Comparison of ENCODE assay signal across 2 cellular contexts in genomic region chr20:10652185-10652584, GRCh38.
TF ChIP-seq lines count a peak whose summit lies in the region.

No MANE protein-coding gene starts in this region.

TF ChIP-seq in IMR-90, 13 proteins besides CTCF, POLR2A, EP300 and RAD21:
- no peak for TF ChIP-seq FOS (IDR thresholded peaks at IDR 0.05; ENCODE audit: low read depth, low read length)
- TF ChIP-seq CEBPB (IDR thresholded peaks at IDR 0.05; ENCODE audit: low read depth, low read length) = no peak
- TF ChIP-seq SMC3 (IDR thresholded peaks at IDR 0.05; ENCODE audit: low read depth, low read length) = no peak
- TF ChIP-seq MAFK (IDR thresholded peaks at IDR 0.05; ENCODE audit: low read depth, low read length) = no peak
- TF ChIP-seq RCOR1 (IDR thresholded peaks at IDR 0.05; ENCODE audit: insufficient replicate concordance, low read length) = no peak
- TF ChIP-seq USF2 (IDR thresholded peaks at IDR 0.05; ENCODE audit: low read depth, low read length) = no peak
- TF ChIP-seq MXI1 (IDR thresholded peaks at IDR 0.05; ENCODE audit: borderline replicate concordance, low read depth, low read length) = no peak
- TF ChIP-seq MAZ (IDR thresholded peaks at IDR 0.05; ENCODE audit: borderline replicate concordance, low read depth, low read length) = no peak
- no peak for TF ChIP-seq ELK1 (IDR thresholded peaks at IDR 0.05; ENCODE audit: borderline replicate concordance, low read depth, low read length)
- no peak for TF ChIP-seq BHLHE40 (IDR thresholded peaks at IDR 0.05; ENCODE audit: low read depth, low read length)
- TF ChIP-seq RFX5 (IDR thresholded peaks at IDR 0.05; ENCODE audit: low read depth, low read length) = no peak
- TF ChIP-seq NFE2L2 (IDR thresholded peaks at IDR 0.05; ENCODE audit: low read depth, low read length) = no peak

TF ChIP-seq in H1, 55 proteins besides CTCF, POLR2A, EP300 and RAD21:
- no peak for TF ChIP-seq EGR1 (IDR thresholded peaks at IDR 0.05; ENCODE audit: borderline replicate concordance, low read depth, low read length)
- no peak for TF ChIP-seq SP2 (IDR thresholded peaks at IDR 0.05; ENCODE audit: low read length)
- no peak for TF ChIP-seq SAP30 (IDR thresholded peaks at IDR 0.05; ENCODE audit: insufficient read depth, insufficient replicate concordance, low read length)
- TF ChIP-seq RNF2 (IDR thresholded peaks at IDR 0.05; ENCODE audit: borderline replicate concordance, low read depth, low read length, missing control alignments, poor library complexity, severe bottlenecking) = no peak
- no peak for TF ChIP-seq E2F6 (IDR thresholded peaks at IDR 0.05)
- no peak for TF ChIP-seq JUN (IDR thresholded peaks at IDR 0.05; ENCODE audit: low read depth, low read length)
- TF ChIP-seq GTF2F1 (IDR thresholded peaks at IDR 0.05; ENCODE audit: borderline replicate concordance, low read depth, low read length) = no peak
- TF ChIP-seq CBX5 (IDR thresholded peaks at IDR 0.05; ENCODE audit: low read depth, low read length) = no peak
- TF ChIP-seq RXRA (IDR thresholded peaks at IDR 0.05; ENCODE audit: insufficient read depth, low read depth, low read length) = no peak
- no peak for TF ChIP-seq CHD1 (IDR thresholded peaks at IDR 0.05; ENCODE audit: low read depth, low read length)
- no peak for TF ChIP-seq SIN3A (conservative IDR thresholded peaks at IDR 0.05 in 1 of 2, IDR thresholded peaks at IDR 0.05 in 1 of 2; ENCODE audit: low read depth in 1 of 2, low read length in 2 of 2)
- no peak for TF ChIP-seq GABPA (IDR thresholded peaks at IDR 0.05; ENCODE audit: borderline replicate concordance, insufficient read depth, low read length)
- TF ChIP-seq BCL11A (IDR thresholded peaks at IDR 0.05; ENCODE audit: low read depth in 2 of 2, low read length in 2 of 2) = no peak
- no peak for TF ChIP-seq HDAC6 (IDR thresholded peaks at IDR 0.05; ENCODE audit: low read depth, low read length)
- TF ChIP-seq SRF (IDR thresholded peaks at IDR 0.05; ENCODE audit: low read depth, low read length) = no peak
- no peak for TF ChIP-seq EZH2 (IDR thresholded peaks at IDR 0.05; ENCODE audit: low read depth, low read length, severe bottlenecking)
- TF ChIP-seq FOSL1 (IDR thresholded peaks at IDR 0.05; ENCODE audit: insufficient read depth, low read depth, low read length) = no peak
- no peak for TF ChIP-seq RBBP5 (IDR thresholded peaks at IDR 0.05; ENCODE audit: borderline replicate concordance, low read depth, low read length)
- TF ChIP-seq BRCA1 (IDR thresholded peaks at IDR 0.05; ENCODE audit: low read depth, low read length) = no peak
TF ChIP-seq in H1: peak in this region for 0.
